In genomic region chr4:105765690-105766407, GRCh38 we compare ENCODE assay signal across 9 cellular contexts. TPM values are rescaled to one million over a fixed set of nuclear protein-coding genes. Genes with fewer than 3 reads are reported as not detected.
A peak's percentile ranks its signal among the peaks of the same experiment; 100 is the strongest.
DNase-seq lines count a peak whose midpoint lies in the region; ATAC-seq and TF ChIP-seq lines count a peak whose summit lies in the region.
"Had no signal": no experiment of that assay in that cellular context is flagged by ENCODE, and none has a peak within 500 bp of the region (broad histone marks: within the 10 kb centered on the region; RNA-seq: fewer than 3 reads in every experiment).

No MANE protein-coding gene starts in this region.

- no peak overlapping the region for H3K18ac ChIP-seq in IMR-90 (ENCODE audit: low read depth, low read length)

- H2AFZ ChIP-seq in IMR-90 (replicated peaks; ENCODE audit: low read length, poor library complexity): no peak overlapping the region

- no peaks in the 10 kb centered on the region for H4K20me1 ChIP-seq in IMR-90 (ENCODE audit: insufficient read depth, low read length)

- H3K27me3 ChIP-seq in IMR-90 (ENCODE audit: control insufficient read depth, insufficient read depth, low read length) (no peaks in the 10 kb centered on the region), kidney epithelial cell (ENCODE audit: control insufficient read depth, insufficient read depth, low read length) (no peaks in the 10 kb centered on the region)

- H4K5ac ChIP-seq in IMR-90 (ENCODE audit: low read depth, low read length): no peak overlapping the region

- H3K27me3 Mint-ChIP-seq in activated CD8-positive, alpha-beta T cell treated with anti-CD3 and anti-CD28 coated beads, Interleukin-2, amount 10 ng/mL, durations not matched to agents 7 days and 5 days (ENCODE audit: low read depth): no peaks in the 10 kb centered on the region

- no peak overlapping the region for H4K91ac ChIP-seq in IMR-90 (ENCODE audit: insufficient read depth, low read depth, low read length)

- peaks cover 16% of the 10 kb centered on the region for H3K36me3 Mint-ChIP-seq in activated CD8-positive, alpha-beta T cell treated with anti-CD3 and anti-CD28 coated beads, Interleukin-2, amount 10 ng/mL, durations not matched to agents 7 days and 5 days (ENCODE audit: low read depth)

- H3K14ac ChIP-seq in IMR-90 (replicated peaks; ENCODE audit: low read depth, low read length): no peak overlapping the region

- no TSS peak for BruUV-seq in IMR-90 (replicated peaks; lab: Mats Ljungman, UMichigan)

- intact Hi-C loops in IMR-90 (cut with micrococcal nuclease): no loop called here

- POLR2A ChIA-PET in IMR-90 (lab: Charles Lee; ENCODE audit: unreplicated experiment): no interaction called here
- POLR2A ChIA-PET in activated CD8-positive, alpha-beta T cell treated with anti-CD3 and anti-CD28 coated beads, Interleukin-2, amount 10 ng/mL, durations not matched to agents 7 days and 5 days (lab: Charles Lee): no interaction called here

- H3K4me2 ChIP-seq in IMR-90 (ENCODE audit: low read depth, low read length): no peak overlapping the region; the same call in 1 of the 2 replicates

- H2BK20ac ChIP-seq in IMR-90 (ENCODE audit: low read depth, low read length): no peak overlapping the region

- TF ChIP-seq POLR2A in IMR-90 (IDR thresholded peaks at IDR 0.05; ENCODE audit: low read depth, low read length): no peak

- no CpG with 5 or more reads among the region's 6 CpGs for WGBS in IMR-90 (ENCODE audit: extremely low coverage in 2 of 2, insufficient read length in 1 of 2), 2 experiments

- no peak overlapping the region for H3K9ac ChIP-seq in IMR-90 (ENCODE audit: low read depth, low read length)

- H3K4me1 ChIP-seq in IMR-90 (ENCODE audit: control insufficient read depth, insufficient read depth, low read length): no peaks in the 10 kb centered on the region; the same call in 1 of the 2 replicates

- H2AK5ac ChIP-seq in IMR-90 (ENCODE audit: low read depth, low read length): no peak overlapping the region

- no peak overlapping the region for H3K4ac ChIP-seq in IMR-90 (ENCODE audit: low read depth, low read length)

- no peak overlapping the region for H3K56ac ChIP-seq in IMR-90 (ENCODE audit: extremely low read depth, insufficient read depth, low read length)

- H3K9me3 ChIP-seq in IMR-90 (ENCODE audit: control insufficient read depth, insufficient read depth, low read length): no peaks in the 10 kb centered on the region

- peak; percentile 93 for ATAC-seq in IMR-90 (ENCODE audit: low read depth)
- ATAC-seq in activated CD8-positive, alpha-beta T cell treated with anti-CD3 and anti-CD28 coated beads, Interleukin-2, amount 10 ng/mL, durations not matched to agents 7 days and 5 days: no peak

- no peak overlapping the region for H3K4me3 ChIP-seq in IMR-90 (ENCODE audit: insufficient read depth, low read depth, low read length)
- no peak overlapping the region for H3K4me3 ChIP-seq in kidney epithelial cell (ENCODE audit: low read depth, low read length)

- no peak overlapping the region for H2BK15ac ChIP-seq in IMR-90 (ENCODE audit: low read depth, low read length)

- no peak overlapping the region for H4K8ac ChIP-seq in IMR-90 (ENCODE audit: low read depth in 2 of 2, low read length in 2 of 2)

- H2BK5ac ChIP-seq in IMR-90 (ENCODE audit: low read depth, low read length, poor library complexity, severe bottlenecking): no peak overlapping the region

- no peaks in the 10 kb centered on the region for H3K9me1 ChIP-seq in IMR-90 (ENCODE audit: insufficient read depth, low read length)

- in situ Hi-C loops in IMR-90 (cut with MboI; ENCODE audit: low sequenced_read_pairs): no loop called here

- H3K9me3 Mint-ChIP-seq in activated CD8-positive, alpha-beta T cell treated with anti-CD3 and anti-CD28 coated beads, Interleukin-2, amount 10 ng/mL, durations not matched to agents 7 days and 5 days (ENCODE audit: insufficient read depth): peaks cover 4% of the 10 kb centered on the region

- no peak overlapping the region for H3K4me3 Mint-ChIP-seq in activated CD8-positive, alpha-beta T cell treated with anti-CD3 and anti-CD28 coated beads, Interleukin-2, amount 10 ng/mL, durations not matched to agents 7 days and 5 days

- H3K79me1 ChIP-seq in IMR-90 (ENCODE audit: low read depth in 1 of 2, low read length in 2 of 2): no peaks in the 10 kb centered on the region

- H2AK9ac ChIP-seq in IMR-90 (replicated peaks; ENCODE audit: low read depth, low read length, poor library complexity): no peak overlapping the region

- dilution Hi-C loops in IMR-90 (cut with HindIII; ENCODE audit: low sequenced_read_pairs, unreplicated experiment): no loop called here

- CTCF ChIA-PET in IMR-90 (lab: Yijun Ruan, JAX): no interaction called here
- CTCF ChIA-PET in activated CD8-positive, alpha-beta T cell treated with anti-CD3 and anti-CD28 coated beads, Interleukin-2, amount 10 ng/mL, durations not matched to agents 7 days and 5 days (lab: Charles Lee): no interaction called here

- no peak overlapping the region for H3K27ac Mint-ChIP-seq in activated CD8-positive, alpha-beta T cell treated with anti-CD3 and anti-CD28 coated beads, Interleukin-2, amount 10 ng/mL, durations not matched to agents 7 days and 5 days

- no peak overlapping the region for H2BK120ac ChIP-seq in IMR-90 (ENCODE audit: low read depth, low read length)

- no peaks in the 10 kb centered on the region for H3K4me1 Mint-ChIP-seq in activated CD8-positive, alpha-beta T cell treated with anti-CD3 and anti-CD28 coated beads, Interleukin-2, amount 10 ng/mL, durations not matched to agents 7 days and 5 days (ENCODE audit: low read depth)

- H3K27ac ChIP-seq in IMR-90 (ENCODE audit: insufficient read depth, low read length): no peak overlapping the region

- TF ChIP-seq RAD21 in IMR-90 (IDR thresholded peaks at IDR 0.05; ENCODE audit: low read length): no peak

- H3K23ac ChIP-seq in IMR-90 (ENCODE audit: low read depth, low read length): no peak overlapping the region

- no peaks in the 10 kb centered on the region for H3K36me3 ChIP-seq in IMR-90 (ENCODE audit: control insufficient read depth, insufficient read depth, low read length)
- H3K36me3 ChIP-seq in kidney epithelial cell (ENCODE audit: control insufficient read depth, insufficient read depth, low read length): no peaks in the 10 kb centered on the region

- DNase-seq in AG20443 (ENCODE audit: low spot score) (peak; percentile 73), IMR-90 (peak; percentile 94), astrocyte of the hippocampus (ENCODE audit: low read depth, low spot score) (peak; percentile 82), kidney epithelial cell (ENCODE audit: low read depth) (peak; percentile 42), NCI-H2107 (lab: John Stamatoyannopoulos, UW) (no peak), SHP77 treated with DMSO at 0.1 percent for 48 hours (lab: John Stamatoyannopoulos, UW) (no peak)
- no peak for DNase-seq in activated CD4-positive, alpha-beta T cell treated with anti-CD3 and anti-CD28 coated beads, Interleukin-2, amount 50 U/mL, for 48 hours
- no peak for DNase-seq in activated CD8-positive, alpha-beta T cell treated with anti-CD3 and anti-CD28 coated beads, Interleukin-2, amount 10 ng/mL, durations not matched to agents 7 days and 5 days
- DNase-seq: DND-41 had no signal

- no peak for TF ChIP-seq CTCF in IMR-90 (conservative IDR thresholded peaks at IDR 0.05; ENCODE audit: low read depth, low read length)
- TF ChIP-seq CTCF in kidney epithelial cell (IDR thresholded peaks at IDR 0.05; ENCODE audit: insufficient read depth, low read length, poor library complexity, severe bottlenecking): no peak

TF ChIP-seq in IMR-90, 13 proteins besides CTCF, POLR2A, EP300 and RAD21 (continues in another document):
- TF ChIP-seq FOS (IDR thresholded peaks at IDR 0.05; ENCODE audit: low read depth, low read length): peak; percentile 91
- TF ChIP-seq MAZ (IDR thresholded peaks at IDR 0.05; ENCODE audit: borderline replicate concordance, low read depth, low read length): no peak
- no peak for TF ChIP-seq ELK1 (IDR thresholded peaks at IDR 0.05; ENCODE audit: borderline replicate concordance, low read depth, low read length)
- no peak for TF ChIP-seq MAFK (IDR thresholded peaks at IDR 0.05; ENCODE audit: low read depth, low read length)
- no peak for TF ChIP-seq NFE2L2 (IDR thresholded peaks at IDR 0.05; ENCODE audit: low read depth, low read length)
- TF ChIP-seq MXI1 (IDR thresholded peaks at IDR 0.05; ENCODE audit: borderline replicate concordance, low read depth, low read length): no peak
- TF ChIP-seq BHLHE40 (IDR thresholded peaks at IDR 0.05; ENCODE audit: low read depth, low read length): peak; percentile 29; the same call in 1 of the 2 replicates
- TF ChIP-seq SMC3 (IDR thresholded peaks at IDR 0.05; ENCODE audit: low read depth, low read length): no peak

RNA-seq across cellular contexts. Expression of gene GSTCD, which starts 57.3 kb away (rescaled TPM):
- total RNA-seq in IMR-90 (2012; rRNA removed): 16.7 and 20.3 TPM in 2 replicates
- 4.1 and 5.2 TPM in 2 replicates for polyA plus RNA-seq in IMR-90 (2012; rRNA removed)
- 0.90 and 1.7 TPM in 2 replicates for polyA plus RNA-seq in IMR-90 (2012; cell fraction: cytosol; rRNA removed)
- 1.7 and 4.0 TPM in 2 replicates for polyA plus RNA-seq in IMR-90 (2012; cell fraction: nucleus; rRNA removed; ENCODE audit: low replicate concordance)
- total RNA-seq in kidney epithelial cell: 17.9 and 18.5 TPM in 2 replicates
- total RNA-seq in activated CD8-positive, alpha-beta T cell treated with anti-CD3 and anti-CD28 coated beads, Interleukin-2, amount 10 ng/mL, durations not matched to agents 7 days and 5 days: 10 to 100 TPM; 15.3 to 18.8 TPM

RNA-seq across cellular contexts. Expression of gene INTS12, which starts 57.4 kb away (rescaled TPM):
- 30.8 and 36.0 TPM in 2 replicates for total RNA-seq in IMR-90 (2012; rRNA removed)
- 27.5 and 27.7 TPM in 2 replicates for polyA plus RNA-seq in IMR-90 (2012; rRNA removed)
- polyA plus RNA-seq in IMR-90 (2012; cell fraction: cytosol; rRNA removed): 8.3 and 14.9 TPM in 2 replicates
- 5.6 and 28.1 TPM in 2 replicates for polyA plus RNA-seq in IMR-90 (2012; cell fraction: nucleus; rRNA removed; ENCODE audit: low replicate concordance)
- 25.3 and 30.7 TPM in 2 replicates for total RNA-seq in kidney epithelial cell
- 10 to 100 TPM; 17.1 to 17.5 TPM for total RNA-seq in activated CD8-positive, alpha-beta T cell treated with anti-CD3 and anti-CD28 coated beads, Interleukin-2, amount 10 ng/mL, durations not matched to agents 7 days and 5 days

Comparison
In these comparisons a context has a peak if more than half of its experiments do, and no peak if none do; other contexts are left out.
1. DNase-seq: peak in AG20443 (single experiment), IMR-90 (single experiment), astrocyte of the hippocampus (single experiment) and kidney epithelial cell (single experiment); none in activated CD4-positive, alpha-beta T cell treated with anti-CD3 and anti-CD28 coated beads, Interleukin-2, amount 50 U/mL, for 48 hours (0 of 2), activated CD8-positive, alpha-beta T cell treated with anti-CD3 and anti-CD28 coated beads, Interleukin-2, amount 10 ng/mL, durations not matched to agents 7 days and 5 days (single experiment), NCI-H2107 (single experiment) and SHP77 treated with DMSO at 0.1 percent for 48 hours (single experiment).